ENCODE assay signal across 26 cellular contexts in genomic region chrX:153870791-153871360, GRCh38. TPM values are rescaled to one million over a fixed set of nuclear protein-coding genes. Genes with fewer than 3 reads are reported as not detected.
DNase-seq lines count a peak whose midpoint lies in the region; ATAC-seq, FAIRE-seq and TF ChIP-seq lines count a peak whose summit lies in the region.
"Had no signal": no experiment of that assay in that cellular context is flagged by ENCODE, and none has a peak within 500 bp of the region (broad histone marks: within the 10 kb centered on the region; RNA-seq: fewer than 3 reads in every experiment).

No MANE protein-coding gene starts in this region.

- in situ Hi-C loops in HepG2 (cut with HindIII; ENCODE audit: extremely low pct_ligation_motif_present, low pct_unique_long_range_greater_than_20kb), result no loop called here

- no peak for TF ChIP-seq POLR2A in HepG2 (IDR thresholded peaks at IDR 0.05; ENCODE audit: insufficient read depth in 1 of 2, low read depth in 2 of 2, low read length in 2 of 2)
- TF ChIP-seq POLR2A in right lobe of liver (IDR thresholded peaks at IDR 0.05), result no peak
- TF ChIP-seq POLR2A in spleen (IDR thresholded peaks at IDR 0.05), result no peak

- TF ChIP-seq RAD21 in HepG2 (CRISPR knock-in tag; IDR thresholded peaks at IDR 0.05), result no peak

- no peak overlapping the region for H2AFZ ChIP-seq in HepG2 (ENCODE audit: low read length)

- H3K4me1 ChIP-seq in HepG2 (ENCODE audit: insufficient read depth, low read length), result no peaks in the 10 kb centered on the region
- H3K4me1 ChIP-seq in right lobe of liver, result no peaks in the 10 kb centered on the region
- H3K4me1 ChIP-seq in HEK293 (ENCODE audit: control insufficient read depth, insufficient read depth, low read length), result no peaks in the 10 kb centered on the region
- H3K4me1 ChIP-seq in spleen, result no peaks in the 10 kb centered on the region
- H3K4me1 ChIP-seq: Caco-2, gastroesophageal sphincter, uterus had no signal

- TF ChIP-seq CTCF in HepG2 (CRISPR knock-in tag; IDR thresholded peaks at IDR 0.05) (no peak), right lobe of liver (IDR thresholded peaks at IDR 0.05) (no peak), HEK293 (tag by site-specific recombination; IDR thresholded peaks at IDR 0.05) (no peak), choroid plexus epithelial cell (conservative IDR thresholded peaks at IDR 0.05; ENCODE audit: low read depth, low read length) (peak; percentile 9), spleen (IDR thresholded peaks at IDR 0.05 in 8 of 11, conservative IDR thresholded peaks at IDR 0.05 in 3 of 11) (no peak)

- no peak overlapping the region for H3K27ac ChIP-seq in HepG2 (ENCODE audit: extremely low read length, insufficient read depth, low read length)
- H3K27ac ChIP-seq in right lobe of liver, result no peak overlapping the region
- H3K27ac ChIP-seq in HEK293 (ENCODE audit: extremely low read depth, low read depth, low read length), result no peak overlapping the region
- no peak overlapping the region for H3K27ac ChIP-seq in spleen
- no peak overlapping the region for H3K27ac ChIP-seq in substantia nigra (ENCODE audit: low read depth, low read length, poor library complexity, severe bottlenecking)
- H3K27ac ChIP-seq: gastroesophageal sphincter, thoracic aorta, uterus had no signal

- intact Hi-C loops in HepG2 (cut with micrococcal nuclease; ENCODE audit: unreplicated experiment) (no loop called here), right lobe of liver (cut with DNase I) (no loop called here), spleen (cut with DNase I; ENCODE audit: low total_unique reads) (no loop called here)

- CTCF ChIA-PET in HepG2 (lab: Yijun Ruan, JAX; ENCODE audit: low intra/inter-chr PET ratio, low total read pairs), result no interaction called here
- CTCF ChIA-PET in HEK293 (lab: Yijun Ruan, JAX), result no interaction called here

- H4K20me1 ChIP-seq in HepG2 (ENCODE audit: insufficient read depth, low read length), result no peaks in the 10 kb centered on the region

- DNase-seq in HepG2 (ENCODE audit: low spot score) (no peak), right lobe of liver (no peak), choroid plexus epithelial cell (ENCODE audit: low read depth) (no peak), spleen (peak; percentile 51), substantia nigra (lab: John Stamatoyannopoulos, UW) (no peak), CD1c-positive myeloid dendritic cell (ENCODE audit: extremely low spot score) (no peak)
- DNase-seq: activated CD4-positive, alpha-beta memory T cell treated with anti-CD3 and anti-CD28 coated beads, Interleukin-2, amount 10 ng/mL, durations not matched to agents 7 days and 5 days; activated CD4-positive, CD25-positive, alpha-beta regulatory T cell treated with anti-CD3 and anti-CD28 coated beads, Interleukin-2, amount 50 U/mL, for 72 hours; activated gamma-delta T cell; activated naive CD8-positive, alpha-beta T cell treated with anti-CD3 and anti-CD28 coated beads, Interleukin-2, amount 50 U/mL, for 24 hours; C1 segment of cervical spinal cord; Caco-2; hippocampal formation; left colon; NCI-H1092; NCI-H187 treated with DMSO at 0.1 percent for 48 hours; stimulated activated naive CD4-positive, alpha-beta T cell treated with Interleukin-2 at 50 U/mL for 16 hours; uterus had no signal

- no peak overlapping the region for H3K9ac ChIP-seq in HepG2 (ENCODE audit: insufficient read depth, low read depth, low read length)

- POLR2A ChIA-PET in HepG2 (lab: Yijun Ruan, JAX) (no interaction called here), HEK293 (lab: Yijun Ruan, JAX) (no interaction called here)

- FAIRE-seq in HepG2 (lab: Jason Lieb, UNC), result no peak
- FAIRE-seq: endothelial cell of umbilical vein, TTC549 had no signal

- no peaks in the 10 kb centered on the region for H3K79me2 ChIP-seq in HepG2 (ENCODE audit: insufficient read depth, low read length)

- H3K27me3 ChIP-seq in HepG2 (ENCODE audit: control insufficient read depth in 1 of 2, insufficient read depth in 2 of 2, low read length in 2 of 2), result no peaks in the 10 kb centered on the region
- H3K27me3 ChIP-seq in right lobe of liver, result peaks cover 0 to under 1% of the 10 kb centered on the region in 2 donors
- peaks cover 0 to 38% (median 10%) of the 10 kb centered on the region in 7 donors for H3K27me3 ChIP-seq in spleen (replicated peaks in 1 of 7)
- H3K27me3 ChIP-seq: uterus had no signal

- no CpG with 5 or more reads among the region's 21 CpGs for WGBS in HepG2 (ENCODE audit: low lambda C conversion rate)
- 33% methylated on average over 3 of the region's 21 CpGs for WGBS in right lobe of liver (ENCODE audit: insufficient coverage, low coverage, low lambda C conversion rate, missing lambda C conversion rate)
- 52 to 64% (median 63%) methylated on average over 4 to 21 of the region's 21 CpGs for WGBS in spleen, 5 donors

- H3K9me3 ChIP-seq in HepG2 (ENCODE audit: low read length) (no peaks in the 10 kb centered on the region), right lobe of liver (no peaks in the 10 kb centered on the region), HEK293 (ENCODE audit: control insufficient read depth, insufficient read depth, low read depth, low read length) (no peaks in the 10 kb centered on the region), spleen (no peaks in the 10 kb centered on the region)
- H3K9me3 ChIP-seq: Caco-2, gastroesophageal sphincter, thoracic aorta, uterus had no signal

- TF ChIP-seq EP300 in HepG2 (IDR thresholded peaks at IDR 0.05; ENCODE audit: low read depth in 2 of 2, low read length in 2 of 2) (no peak), HepG2 (CRISPR knock-in tag; IDR thresholded peaks at IDR 0.05; ENCODE audit: borderline replicate concordance) (no peak)

- ATAC-seq in HepG2 (peak; percentile 33; the same call in 1 of the 3 replicates), right lobe of liver (no peak), HG03039 (IDR thresholded peaks at IDR 0.05; ENCODE audit: unreplicated experiment) (no peak)
- ATAC-seq: activated naive CD8-positive, alpha-beta T cell treated with anti-CD3 and anti-CD28 coated beads, Interleukin-2, amount 50 U/mL, for 24 hours; gastroesophageal sphincter; left colon had no signal

- H3K4me3 ChIP-seq in HepG2 (replicated peaks in 1 of 3; ENCODE audit: insufficient read depth in 1 of 3, low read depth in 2 of 3, low read length in 3 of 3), result no peak overlapping the region
- H3K4me3 ChIP-seq in right lobe of liver, result no peak overlapping the region
- H3K4me3 ChIP-seq in HEK293 (ENCODE audit: low read depth, low read length), result no peak overlapping the region
- H3K4me3 ChIP-seq in choroid plexus epithelial cell (ENCODE audit: low read depth, low read length), result no peak overlapping the region
- no peak overlapping the region for H3K4me3 ChIP-seq in spleen
- H3K4me3 ChIP-seq: gastroesophageal sphincter, thoracic aorta, uterus had no signal

- no TSS peak for BruUV-seq in HepG2 (replicated peaks; lab: Mats Ljungman, UMichigan)

- H3K36me3 ChIP-seq in HepG2 (replicated peaks in 1 of 2; ENCODE audit: control insufficient read depth in 1 of 2, insufficient read depth in 2 of 2, low read length in 2 of 2), result no peaks in the 10 kb centered on the region
- H3K36me3 ChIP-seq in right lobe of liver, result no peaks in the 10 kb centered on the region
- no peaks in the 10 kb centered on the region for H3K36me3 ChIP-seq in HEK293 (ENCODE audit: control insufficient read depth in 2 of 2, insufficient read depth in 1 of 2, low read length in 2 of 2)
- no peaks in the 10 kb centered on the region for H3K36me3 ChIP-seq in spleen
- H3K36me3 ChIP-seq: gastroesophageal sphincter, thoracic aorta, uterus had no signal

- H3K4me2 ChIP-seq in HepG2 (ENCODE audit: low read depth, low read length), result no peak overlapping the region

RNA-seq across cellular contexts. Expression of gene L1CAM, which starts 15.1 kb away (rescaled TPM):
- total RNA-seq in HepG2 (2016; rRNA removed; fragmentation: Illumina TruSeq; extraction: Trizol), result 1.1 and 1.4 TPM in 2 replicates
- total RNA-seq in HepG2 (2016; cell fraction: cytosol; rRNA removed; fragmentation: Illumina TruSeq; extraction: Trizol; ENCODE audit: low read depth), result 0.18 and 0.30 TPM in 2 replicates
- total RNA-seq in HepG2 (2016; cell fraction: insoluble cytoplasmic fraction; rRNA removed; fragmentation: Illumina TruSeq; extraction: Trizol), result 0.74 and 1.1 TPM in 2 replicates
- 0.59 and 0.74 TPM in 2 replicates for total RNA-seq in HepG2 (2016; cell fraction: membrane; rRNA removed; fragmentation: Illumina TruSeq; extraction: Trizol)
- 2.9 and 3.0 TPM in 2 replicates for total RNA-seq in HepG2 (2016; cell fraction: nucleus; rRNA removed; fragmentation: Illumina TruSeq; extraction: Trizol)
- 2.0 and 5.0 TPM in 2 replicates for polyA plus RNA-seq in HepG2 (2011; rRNA removed)
- polyA plus RNA-seq in HepG2 (2011; cell fraction: cytosol; rRNA removed), result 2.5 TPM in 2 replicates
- 15.9 and 17.0 TPM in 2 replicates for polyA plus RNA-seq in HepG2 (2011; cell fraction: nucleus; rRNA removed)
- polyA plus RNA-seq in HepG2 (2012), result 1.8 and 5.5 TPM in 2 replicates
- 0.24 TPM in 2 replicates for polyA plus RNA-seq in HepG2 (2016; cell fraction: cytosol; fragmentation: Illumina TruSeq; extraction: Trizol; ENCODE audit: low read depth)
- polyA plus RNA-seq in HepG2 (2016; cell fraction: insoluble cytoplasmic fraction; fragmentation: Illumina TruSeq; extraction: Trizol; ENCODE audit: low read depth), result 0.83 and 1.4 TPM in 2 replicates
- 0.46 and 0.98 TPM in 2 replicates for polyA plus RNA-seq in HepG2 (2016; cell fraction: membrane; fragmentation: Illumina TruSeq; extraction: Trizol; ENCODE audit: low read depth)
- 6.9 and 8.1 TPM in 2 replicates for polyA plus RNA-seq in HepG2 (2016; cell fraction: nucleus; fragmentation: Illumina TruSeq; extraction: Trizol; ENCODE audit: insufficient read depth, low read depth)
- 14.7 and 119 TPM in 2 replicates for polyA minus RNA-seq in HepG2 (2011; rRNA and poly(A)+ RNA removed; ENCODE audit: low replicate concordance)
- polyA minus RNA-seq in HepG2 (2011; cell fraction: cytosol; rRNA and poly(A)+ RNA removed), result 4.0 and 7.3 TPM in 2 replicates
- polyA minus RNA-seq in HepG2 (2011; cell fraction: nucleus; rRNA and poly(A)+ RNA removed), result 4.6 and 6.8 TPM in 2 replicates
- under 1 TPM in 4 of 6 experiments, not detected in 2; 0.33 to 0.64 (median 0.47) TPM for total RNA-seq in right lobe of liver
- 1 to 10 TPM; 1.2 to 5.1 (median 2.2) TPM for total RNA-seq in spleen
- polyA plus RNA-seq in spleen, result 1 to 10 TPM; 1.6 to 3.4 (median 3.2) TPM
- total RNA-seq: endothelial cell of umbilical vein had no signal

RNA-seq across cellular contexts. Expression of gene AVPR2, which starts 33.6 kb away (rescaled TPM):
- not detected in 2 replicates for total RNA-seq in HepG2 (2016; rRNA removed; fragmentation: Illumina TruSeq; extraction: Trizol)
- total RNA-seq in HepG2 (2016; cell fraction: cytosol; rRNA removed; fragmentation: Illumina TruSeq; extraction: Trizol; ENCODE audit: low read depth), result not detected in 2 replicates
- total RNA-seq in HepG2 (2016; cell fraction: insoluble cytoplasmic fraction; rRNA removed; fragmentation: Illumina TruSeq; extraction: Trizol), result not detected in 2 replicates
- not detected in 2 replicates for total RNA-seq in HepG2 (2016; cell fraction: membrane; rRNA removed; fragmentation: Illumina TruSeq; extraction: Trizol)
- total RNA-seq in HepG2 (2016; cell fraction: nucleus; rRNA removed; fragmentation: Illumina TruSeq; extraction: Trizol), result not detected in 2 replicates
- not detected in 2 replicates for polyA plus RNA-seq in HepG2 (2011; rRNA removed)
- not detected in 2 replicates for polyA plus RNA-seq in HepG2 (2011; cell fraction: cytosol; rRNA removed)
- not detected in 2 replicates for polyA plus RNA-seq in HepG2 (2011; cell fraction: nucleus; rRNA removed)
- polyA plus RNA-seq in HepG2 (2012), result not detected in 2 replicates
- not detected in 2 replicates for polyA plus RNA-seq in HepG2 (2016; cell fraction: cytosol; fragmentation: Illumina TruSeq; extraction: Trizol; ENCODE audit: low read depth)
- not detected in 2 replicates for polyA plus RNA-seq in HepG2 (2016; cell fraction: insoluble cytoplasmic fraction; fragmentation: Illumina TruSeq; extraction: Trizol; ENCODE audit: low read depth)
- polyA plus RNA-seq in HepG2 (2016; cell fraction: membrane; fragmentation: Illumina TruSeq; extraction: Trizol; ENCODE audit: low read depth), result not detected in 2 replicates
- polyA plus RNA-seq in HepG2 (2016; cell fraction: nucleus; fragmentation: Illumina TruSeq; extraction: Trizol; ENCODE audit: insufficient read depth, low read depth), result not detected in 2 replicates
- polyA minus RNA-seq in HepG2 (2011; rRNA and poly(A)+ RNA removed; ENCODE audit: low replicate concordance), result 0.18 and 0.87 TPM in 2 replicates
- polyA minus RNA-seq in HepG2 (2011; cell fraction: cytosol; rRNA and poly(A)+ RNA removed), result not detected in 2 replicates
- not detected in 2 replicates for polyA minus RNA-seq in HepG2 (2011; cell fraction: nucleus; rRNA and poly(A)+ RNA removed)
- under 1 TPM in 1 of 6 experiments, not detected in 5; 0.31 TPM for total RNA-seq in right lobe of liver
- under 1 TPM in 1 of 7 donors, not detected in 6; 0.52 TPM for total RNA-seq in spleen
- polyA plus RNA-seq in spleen, result under 1 TPM; 0.22 to 0.77 (median 0.26) TPM
- total RNA-seq: activated CD4-positive, alpha-beta memory T cell treated with anti-CD3 and anti-CD28 coated beads, Interleukin-2, amount 10 ng/mL, durations not matched to agents 7 days and 5 days; Caco-2; endothelial cell of umbilical vein; fibroblast of lung; progenitor cell of endocrine pancreas; thoracic aorta had no signal
- polyA plus RNA-seq: endothelial cell of umbilical vein, fibroblast of lung had no signal

RNA-seq across cellular contexts. Expression of gene PDZD4, which starts 40.5 kb away (rescaled TPM):
- total RNA-seq in HepG2 (2016; rRNA removed; fragmentation: Illumina TruSeq; extraction: Trizol) (not detected in 2 replicates), right lobe of liver (1 to 10 TPM in 5 of 6 experiments, under 1 TPM in 1; 0.61 to 2.3 (median 1.5) TPM), spleen (10 to 100 TPM in 5 of 7 donors, 1 to 10 TPM in 2; 6.4 to 15.4 (median 10.7) TPM)
- not detected in 2 replicates for total RNA-seq in HepG2 (2016; cell fraction: cytosol; rRNA removed; fragmentation: Illumina TruSeq; extraction: Trizol; ENCODE audit: low read depth)
- not detected in 2 replicates for total RNA-seq in HepG2 (2016; cell fraction: insoluble cytoplasmic fraction; rRNA removed; fragmentation: Illumina TruSeq; extraction: Trizol)
- not detected in 2 replicates for total RNA-seq in HepG2 (2016; cell fraction: membrane; rRNA removed; fragmentation: Illumina TruSeq; extraction: Trizol)
- total RNA-seq in HepG2 (2016; cell fraction: nucleus; rRNA removed; fragmentation: Illumina TruSeq; extraction: Trizol), result not detected in 2 replicates
- polyA plus RNA-seq in HepG2 (2011; rRNA removed) (0.03 TPM in 1 of 2 replicates, not detected in the other), spleen (10 to 100 TPM in 1 of 3 donors, 1 to 10 TPM in 2; 3.7 to 21.8 (median 9.4) TPM)
- polyA plus RNA-seq in HepG2 (2011; cell fraction: cytosol; rRNA removed), result 0.08 TPM in 1 of 2 replicates, not detected in the other
- 0.21 and 0.28 TPM in 2 replicates for polyA plus RNA-seq in HepG2 (2011; cell fraction: nucleus; rRNA removed)
- polyA plus RNA-seq in HepG2 (2012), result 0.04 TPM in 1 of 2 replicates, not detected in the other
- polyA plus RNA-seq in HepG2 (2016; cell fraction: cytosol; fragmentation: Illumina TruSeq; extraction: Trizol; ENCODE audit: low read depth), result not detected in 2 replicates
- polyA plus RNA-seq in HepG2 (2016; cell fraction: insoluble cytoplasmic fraction; fragmentation: Illumina TruSeq; extraction: Trizol; ENCODE audit: low read depth), result not detected in 2 replicates
- not detected in 2 replicates for polyA plus RNA-seq in HepG2 (2016; cell fraction: membrane; fragmentation: Illumina TruSeq; extraction: Trizol; ENCODE audit: low read depth)
- polyA plus RNA-seq in HepG2 (2016; cell fraction: nucleus; fragmentation: Illumina TruSeq; extraction: Trizol; ENCODE audit: insufficient read depth, low read depth), result not detected in 2 replicates
- not detected in 2 replicates for polyA minus RNA-seq in HepG2 (2011; rRNA and poly(A)+ RNA removed; ENCODE audit: low replicate concordance)
- not detected in 2 replicates for polyA minus RNA-seq in HepG2 (2011; cell fraction: cytosol; rRNA and poly(A)+ RNA removed)
- polyA minus RNA-seq in HepG2 (2011; cell fraction: nucleus; rRNA and poly(A)+ RNA removed), result not detected in 2 replicates

RNA-seq across cellular contexts. Expression of gene ARHGAP4, which starts 55.2 kb away (rescaled TPM):
- total RNA-seq in HepG2 (2016; rRNA removed; fragmentation: Illumina TruSeq; extraction: Trizol), result 0.64 TPM in 1 of 2 replicates, not detected in the other
- total RNA-seq in HepG2 (2016; cell fraction: cytosol; rRNA removed; fragmentation: Illumina TruSeq; extraction: Trizol; ENCODE audit: low read depth), result not detected in 2 replicates
- 0.22 TPM in 1 of 2 replicates, not detected in the other for total RNA-seq in HepG2 (2016; cell fraction: insoluble cytoplasmic fraction; rRNA removed; fragmentation: Illumina TruSeq; extraction: Trizol)
- 0.28 TPM in 1 of 2 replicates, not detected in the other for total RNA-seq in HepG2 (2016; cell fraction: membrane; rRNA removed; fragmentation: Illumina TruSeq; extraction: Trizol)
- 0.41 TPM in 1 of 2 replicates, not detected in the other for total RNA-seq in HepG2 (2016; cell fraction: nucleus; rRNA removed; fragmentation: Illumina TruSeq; extraction: Trizol)
- polyA plus RNA-seq in HepG2 (2011; rRNA removed), result 0.57 and 1.1 TPM in 2 replicates
- polyA plus RNA-seq in HepG2 (2011; cell fraction: cytosol; rRNA removed), result 0.10 and 0.19 TPM in 2 replicates
- polyA plus RNA-seq in HepG2 (2011; cell fraction: nucleus; rRNA removed), result 7.0 and 9.1 TPM in 2 replicates
- polyA plus RNA-seq in HepG2 (2012), result 0.35 and 0.59 TPM in 2 replicates
- not detected in 2 replicates for polyA plus RNA-seq in HepG2 (2016; cell fraction: cytosol; fragmentation: Illumina TruSeq; extraction: Trizol; ENCODE audit: low read depth)
- not detected in 2 replicates for polyA plus RNA-seq in HepG2 (2016; cell fraction: insoluble cytoplasmic fraction; fragmentation: Illumina TruSeq; extraction: Trizol; ENCODE audit: low read depth)
- polyA plus RNA-seq in HepG2 (2016; cell fraction: membrane; fragmentation: Illumina TruSeq; extraction: Trizol; ENCODE audit: low read depth), result not detected in 2 replicates
- 0.64 and 1.9 TPM in 2 replicates for polyA plus RNA-seq in HepG2 (2016; cell fraction: nucleus; fragmentation: Illumina TruSeq; extraction: Trizol; ENCODE audit: insufficient read depth, low read depth)
- polyA minus RNA-seq in HepG2 (2011; rRNA and poly(A)+ RNA removed; ENCODE audit: low replicate concordance), result 1.6 and 1.8 TPM in 2 replicates
- polyA minus RNA-seq in HepG2 (2011; cell fraction: cytosol; rRNA and poly(A)+ RNA removed), result 1.1 TPM in 1 of 2 replicates, not detected in the other
- polyA minus RNA-seq in HepG2 (2011; cell fraction: nucleus; rRNA and poly(A)+ RNA removed), result 1.2 and 2.8 TPM in 2 replicates
- 10 to 100 TPM in 2 of 6 experiments, 1 to 10 TPM in 4; 5.5 to 11.9 (median 8.7) TPM for total RNA-seq in right lobe of liver
- total RNA-seq in spleen, result 100 to 1,000 TPM; 176 to 317 (median 236) TPM
- 100 to 1,000 TPM; 297 to 713 (median 635) TPM for polyA plus RNA-seq in spleen

Comparison
In these comparisons a context has a peak if more than half of its experiments do, and no peak if none do; other contexts are left out.
1. Of the 63 proteins assayed by ChIP-seq in both HepG2 and HEK293: peak only in HepG2: none; only in HEK293: KLF9; in both: none; in neither: 62.